In genomic region chr15:72813345-72814004, GRCh38 we compare ENCODE assay signal across 26 cellular contexts.
"Had no signal": no experiment of that assay in that cellular context is flagged by ENCODE, and none has a peak within 500 bp of the region (broad histone marks: within the 10 kb centered on the region; RNA-seq: fewer than 3 reads in every experiment).

No MANE protein-coding gene starts in this region.

- H3K27ac ChIP-seq: adrenal gland, colonic mucosa, epithelial cell of prostate, parathyroid adenoma, testis, uterus had no signal

- H3K4me1 Mint-ChIP-seq: memory B cell; nephron; stimulated activated memory B cell treated with anti-CD40 and anti-IgM and Interleukin-4, amounts not matched to agents 10 μg/mL and 1 μg/mL and 100 μg/mL, for 72 hours had no signal

- DNase-seq: activated CD4-positive, alpha-beta T cell treated with anti-CD3 and anti-CD28 coated beads, Interleukin-2, amount 50 U/mL, for 4 hours; activated CD8-positive, alpha-beta memory T cell treated with anti-CD3 and anti-CD28 coated beads for 24 hours; activated CD8-positive, alpha-beta memory T cell treated with anti-CD3 and anti-CD28 coated beads, Interleukin-2, amount 50 U/mL, for 4 hours; activated naive CD4-positive, alpha-beta T cell; activated T-cell treated with anti-CD3 and anti-CD28 coated beads, Interleukin-2, amount 50 U/mL, for 4 hours; adrenal gland; colonic mucosa; left ventricle myocardium superior; nucleus accumbens; small intestine; T-cell; testis; trophoblast cell; uterus had no signal

- H3K9me3 Mint-ChIP-seq: activated T-cell treated with anti-CD3 and anti-CD28 coated beads, Interleukin-2, amount 50 U/mL, for 4 hours; activated T-helper 2 cell treated with anti-CD3 and anti-CD28 coated beads, Interferon-gamma antibody, Interleukin-2, Interleukin-4, amounts not matched to agents 10 μg/mL and 5 μg/mL and 100 μg/mL, durations not matched to agents 14 hours and 24 hours and 36 hours; central memory CD8-positive, alpha-beta T cell; memory B cell; stimulated activated memory B cell treated with anti-CD40 and anti-IgM and Interleukin-4, amounts not matched to agents 10 μg/mL and 1 μg/mL and 100 μg/mL, for 72 hours; T-cell; T-helper 2 cell treated with Interferon-gamma antibody and Interleukin-4, amounts not matched to agents 5 μg/mL and 100 μg/mL, for 36 hours had no signal

- H3K36me3 Mint-ChIP-seq: activated naive CD8-positive, alpha-beta T cell; memory B cell had no signal

- H3K27ac Mint-ChIP-seq: activated naive CD8-positive, alpha-beta T cell; activated T-helper 2 cell treated with anti-CD3 and anti-CD28 coated beads, Interferon-gamma antibody, Interleukin-2, Interleukin-4, amounts not matched to agents 10 μg/mL and 5 μg/mL and 100 μg/mL, durations not matched to agents 14 hours and 24 hours and 36 hours; memory B cell; nephron; stimulated activated memory B cell treated with anti-CD40 and anti-IgM and Interleukin-4, amounts not matched to agents 10 μg/mL and 1 μg/mL and 100 μg/mL, for 72 hours; T-cell; T-helper 2 cell treated with Interferon-gamma antibody and Interleukin-4, amounts not matched to agents 5 μg/mL and 100 μg/mL, for 36 hours had no signal

- H3K4me3 ChIP-seq: adrenal gland, colonic mucosa, testis, uterus had no signal

- H3K4me1 ChIP-seq: colonic mucosa, parathyroid adenoma, testis, uterus had no signal

- H3K79me2 ChIP-seq: parathyroid adenoma had no signal

- H2AFZ ChIP-seq: parathyroid adenoma had no signal

- H3K4me3 Mint-ChIP-seq: activated naive CD8-positive, alpha-beta T cell; activated T-cell treated with anti-CD3 and anti-CD28 coated beads, Interleukin-2, amount 50 U/mL, for 4 hours; central memory CD8-positive, alpha-beta T cell; memory B cell; nephron; stimulated activated memory B cell treated with anti-CD40 and anti-IgM and Interleukin-4, amounts not matched to agents 10 μg/mL and 1 μg/mL and 100 μg/mL, for 72 hours; T-cell; T-helper 2 cell treated with Interferon-gamma antibody and Interleukin-4, amounts not matched to agents 5 μg/mL and 100 μg/mL, for 36 hours had no signal

- FAIRE-seq: astrocyte, small intestine, TTC549 had no signal

- H3K9me3 ChIP-seq: adrenal gland, colonic mucosa, testis, uterus had no signal

- ATAC-seq: activated T-cell treated with anti-CD3 and anti-CD28 coated beads, Interleukin-2, amount 50 U/mL, for 4 hours; left ventricle myocardium superior; sciatic nerve; stimulated activated memory B cell treated with anti-CD40 and anti-IgM and Interleukin-4, amounts not matched to agents 10 μg/mL and 1 μg/mL and 100 μg/mL, for 72 hours; T-cell had no signal

- H3K9ac ChIP-seq: parathyroid adenoma had no signal

- H3K36me3 ChIP-seq: adrenal gland, colonic mucosa, uterus had no signal

- H3K27me3 ChIP-seq: adrenal gland, colonic mucosa, testis, uterus had no signal

- H3K27me3 Mint-ChIP-seq: central memory CD8-positive, alpha-beta T cell had no signal
